Comparison of ENCODE assay signal across 9 cellular contexts in the genomic region with DNA sequence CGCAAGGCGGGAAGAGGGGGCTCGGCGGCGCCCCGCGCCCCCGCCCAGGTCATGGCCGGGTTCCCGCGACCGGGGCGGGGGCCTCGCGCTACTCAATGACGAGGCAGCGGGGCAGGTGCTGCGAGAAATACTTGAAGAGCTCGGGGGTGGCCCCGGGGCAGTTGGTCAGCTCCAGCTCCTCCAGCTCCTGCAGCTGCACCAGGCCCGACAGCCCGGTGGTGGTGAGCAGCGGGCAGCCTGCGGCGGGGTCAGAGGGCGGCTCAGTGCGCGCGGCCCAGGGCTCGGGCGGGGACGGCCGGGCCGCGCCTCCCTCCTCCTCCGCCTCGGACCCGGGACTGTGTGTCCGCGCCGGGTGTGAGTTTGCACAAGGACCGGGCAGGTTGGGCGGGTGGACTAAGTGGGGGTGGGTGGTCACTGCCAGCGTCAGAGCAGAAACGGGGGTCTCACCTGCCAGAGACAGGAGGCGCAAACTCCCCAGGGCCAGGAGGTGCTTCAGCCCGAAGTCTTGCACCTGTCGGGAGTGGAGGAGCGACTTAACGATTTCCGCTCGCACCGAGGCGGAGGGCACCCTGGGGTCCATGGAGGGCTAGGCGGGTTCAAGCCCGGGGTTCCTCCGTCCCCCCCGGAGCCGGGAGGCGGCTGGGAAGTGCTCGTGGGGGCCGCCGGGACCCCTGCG. TPM values are rescaled to one million over a fixed set of nuclear protein-coding genes. Genes with fewer than 3 reads are reported as not detected.
DNase-seq lines count a peak whose midpoint lies in the region; ATAC-seq and TF ChIP-seq lines count a peak whose summit lies in the region.
"Had no signal": no experiment of that assay in that cellular context is flagged by ENCODE, and none has a peak within 500 bp of the region (broad histone marks: within the 10 kb centered on the region; RNA-seq: fewer than 3 reads in every experiment).

No MANE protein-coding gene starts in this region.

- no peak for TF ChIP-seq CTCF in SU-DHL-6 (IDR thresholded peaks at IDR 0.05; ENCODE audit: insufficient read depth, low read length, poor library complexity, severe bottlenecking)
- TF ChIP-seq CTCF in suprapubic skin (IDR thresholded peaks at IDR 0.05), result no peak

- no peak overlapping the region for H3K9ac ChIP-seq in SU-DHL-6 (ENCODE audit: low read length)

- H3K27ac ChIP-seq in SU-DHL-6 (ENCODE audit: low read depth, low read length) (no peak overlapping the region), esophagus (ENCODE audit: low read depth in 2 of 2, low read length in 1 of 2) (peak overlapping the region; percentile 84 to 91), suprapubic skin (peak overlapping the region; percentile 22)

- peaks cover 2 to 23% of the 10 kb centered on the region in 2 donors for H3K4me1 ChIP-seq in esophagus (ENCODE audit: control insufficient read depth in 2 of 2, insufficient read depth in 2 of 2, low read length in 1 of 2)
- peaks cover 58% of the 10 kb centered on the region for H3K4me1 ChIP-seq in suprapubic skin

- H3K9me3 ChIP-seq in SU-DHL-6 (ENCODE audit: insufficient read depth, low read length) (no peaks in the 10 kb centered on the region), esophagus (ENCODE audit: control insufficient read depth in 2 of 2, insufficient read depth in 1 of 2, low read depth in 1 of 2, low read length in 1 of 2) (no peaks in the 10 kb centered on the region), suprapubic skin (no peaks in the 10 kb centered on the region)

- peak overlapping the region; percentile 63 for H3K4me3 Mint-ChIP-seq in activated naive CD4-positive, alpha-beta T cell treated with anti-CD3 and anti-CD28 coated beads, Interleukin-2, amount 10 ng/mL, durations not matched to agents 7 days and 5 days

- DNase-seq in activated naive CD4-positive, alpha-beta T cell treated with anti-CD3 and anti-CD28 coated beads, Interleukin-2, amount 10 ng/mL, durations not matched to agents 7 days and 5 days, result no peak
- DNase-seq in activated naive CD4-positive, alpha-beta T cell treated with anti-CD3 and anti-CD28 coated beads, Interleukin-2, amount 50 U/mL, for 72 hours (ENCODE audit: low spot score in 2 of 2), result no peak
- DNase-seq in suprapubic skin (ENCODE audit: low spot score in 2 of 2), result no peak
- no peak for DNase-seq in ureter (ENCODE audit: low spot score)
- DNase-seq in DMS153 (lab: John Stamatoyannopoulos, UW), result no peak
- DNase-seq: AML-193 had no signal

- H3K4me2 ChIP-seq in SU-DHL-6 (ENCODE audit: low read depth, low read length, poor library complexity, severe bottlenecking), result peak overlapping the region; percentile 37

- no peaks in the 10 kb centered on the region for H4K20me1 ChIP-seq in SU-DHL-6 (ENCODE audit: low read depth, low read length)

- H3K9me2 ChIP-seq in SU-DHL-6 (replicated peaks; ENCODE audit: insufficient read depth, low read length), result no peaks in the 10 kb centered on the region

- H3K79me2 ChIP-seq in SU-DHL-6 (ENCODE audit: insufficient read depth, low read length), result no peaks in the 10 kb centered on the region

- no peak for ATAC-seq in activated naive CD4-positive, alpha-beta T cell treated with anti-CD3 and anti-CD28 coated beads, Interleukin-2, amount 50 U/mL, for 72 hours
- ATAC-seq in GM21576 (IDR thresholded peaks at IDR 0.05; ENCODE audit: unreplicated experiment), result no peak

- no peaks in the 10 kb centered on the region for H3K27me3 ChIP-seq in SU-DHL-6 (ENCODE audit: low read length)
- H3K27me3 ChIP-seq in esophagus (ENCODE audit: control insufficient read depth in 1 of 2, insufficient read depth in 2 of 2, low read length in 2 of 2), result no peaks in the 10 kb centered on the region
- H3K27me3 ChIP-seq in suprapubic skin, result peaks cover 73% of the 10 kb centered on the region

- no peaks in the 10 kb centered on the region for H3K36me3 ChIP-seq in SU-DHL-6 (ENCODE audit: low read length)
- no peaks in the 10 kb centered on the region for H3K36me3 ChIP-seq in esophagus (ENCODE audit: control insufficient read depth in 2 of 2, insufficient read depth in 2 of 2, low read length in 1 of 2)
- H3K36me3 ChIP-seq in suprapubic skin, result no peaks in the 10 kb centered on the region

- H3K27me3 Mint-ChIP-seq in activated naive CD4-positive, alpha-beta T cell treated with anti-CD3 and anti-CD28 coated beads, Interleukin-2, amount 10 ng/mL, durations not matched to agents 7 days and 5 days, result peaks cover 53% of the 10 kb centered on the region

- CTCF ChIA-PET in activated naive CD4-positive, alpha-beta T cell treated with anti-CD3 and anti-CD28 coated beads, Interleukin-2, amount 10 ng/mL, durations not matched to agents 7 days and 5 days (lab: Charles Lee), result no interaction called here

- 4 to 7% methylated on average over 38 to 64 of the region's 64 CpGs for WGBS in esophagus, 2 donors
- 5% methylated on average over 10 of the region's 64 CpGs for WGBS in suprapubic skin

- H3K4me1 Mint-ChIP-seq in activated naive CD4-positive, alpha-beta T cell treated with anti-CD3 and anti-CD28 coated beads, Interleukin-2, amount 10 ng/mL, durations not matched to agents 7 days and 5 days, result peaks cover 47% of the 10 kb centered on the region

- H3K9me3 Mint-ChIP-seq in activated naive CD4-positive, alpha-beta T cell treated with anti-CD3 and anti-CD28 coated beads, Interleukin-2, amount 10 ng/mL, durations not matched to agents 7 days and 5 days, result no peaks in the 10 kb centered on the region
- no peaks in the 10 kb centered on the region for H3K9me3 Mint-ChIP-seq in activated naive CD4-positive, alpha-beta T cell treated with anti-CD3 and anti-CD28 coated beads, Interleukin-2, amount 50 U/mL, for 72 hours

- no peak for TF ChIP-seq POLR2A in suprapubic skin (IDR thresholded peaks at IDR 0.05)

- H3F3A ChIP-seq in SU-DHL-6 (ENCODE audit: insufficient read depth), result 0 out of 2 replicates have a peak, but pooled peaks cover 3% of the 10 kb centered on the region

- no peak overlapping the region for H3K27ac Mint-ChIP-seq in activated naive CD4-positive, alpha-beta T cell treated with anti-CD3 and anti-CD28 coated beads, Interleukin-2, amount 10 ng/mL, durations not matched to agents 7 days and 5 days
- H3K27ac Mint-ChIP-seq in activated naive CD4-positive, alpha-beta T cell treated with anti-CD3 and anti-CD28 coated beads, Interleukin-2, amount 50 U/mL, for 72 hours, result no peak overlapping the region

- H3K4me3 ChIP-seq in SU-DHL-6 (ENCODE audit: insufficient read depth, low read length, poor library complexity, severe bottlenecking) (no peak overlapping the region), esophagus (ENCODE audit: low read depth in 1 of 2, low read length in 2 of 2) (peak overlapping the region; percentile 46 to 59), suprapubic skin (peak overlapping the region; percentile 50)

- H2AFZ ChIP-seq in SU-DHL-6 (ENCODE audit: low read depth, low read length, severe bottlenecking), result no peak overlapping the region

- no peaks in the 10 kb centered on the region for H3K36me3 Mint-ChIP-seq in activated naive CD4-positive, alpha-beta T cell treated with anti-CD3 and anti-CD28 coated beads, Interleukin-2, amount 10 ng/mL, durations not matched to agents 7 days and 5 days
- H3K36me3 Mint-ChIP-seq in activated naive CD4-positive, alpha-beta T cell treated with anti-CD3 and anti-CD28 coated beads, Interleukin-2, amount 50 U/mL, for 72 hours, result peaks cover 0 to 5% of the 10 kb centered on the region in 2 donors

- no peak for TF ChIP-seq EP300 in suprapubic skin (IDR thresholded peaks at IDR 0.05)

RNA-seq across cellular contexts. Expression of gene WDR24, which starts 4.1 kb away (rescaled TPM):
- total RNA-seq in activated naive CD4-positive, alpha-beta T cell treated with anti-CD3 and anti-CD28 coated beads, Interleukin-2, amount 50 U/mL, for 72 hours, result 10 to 100 TPM; 16.0 to 19.1 TPM
- 1 to 10 TPM; 6.0 to 6.3 TPM for polyA plus RNA-seq in esophagus
- total RNA-seq in suprapubic skin (10 to 100 TPM; 12.3 to 18.7 (median 15.1) TPM), ureter (10.4 TPM)

RNA-seq across cellular contexts. Expression of gene JMJD8, which starts 10.2 kb away (rescaled TPM):
- 10 to 100 TPM; 11.0 to 24.7 TPM for total RNA-seq in activated naive CD4-positive, alpha-beta T cell treated with anti-CD3 and anti-CD28 coated beads, Interleukin-2, amount 50 U/mL, for 72 hours
- polyA plus RNA-seq in esophagus, result 10 to 100 TPM; 41.0 to 55.4 TPM
- total RNA-seq in suprapubic skin (10 to 100 TPM; 47.0 to 87.4 (median 60.5) TPM), ureter (63.4 TPM)

RNA-seq across cellular contexts. Expression of gene FBXL16, which starts 11.3 kb away (rescaled TPM):
- 10 to 100 TPM in 1 of 2 donors, 1 to 10 TPM in 1; 2.8 to 16.4 TPM for total RNA-seq in activated naive CD4-positive, alpha-beta T cell treated with anti-CD3 and anti-CD28 coated beads, Interleukin-2, amount 50 U/mL, for 72 hours
- polyA plus RNA-seq in esophagus, result 10 to 100 TPM in 1 of 2 donors, 1 to 10 TPM in 1; 8.0 to 13.0 TPM
- total RNA-seq in suprapubic skin (10 to 100 TPM; 13.7 to 23.1 (median 17.9) TPM), ureter (1.3 TPM)

RNA-seq across cellular contexts. Expression of gene STUB1, which starts 14.1 kb away (rescaled TPM):
- total RNA-seq in activated naive CD4-positive, alpha-beta T cell treated with anti-CD3 and anti-CD28 coated beads, Interleukin-2, amount 50 U/mL, for 72 hours, result 10 to 100 TPM; 61.2 to 69.9 TPM
- polyA plus RNA-seq in esophagus, result 10 to 100 TPM; 58.3 to 95.2 TPM
- total RNA-seq in suprapubic skin (100 to 1,000 TPM; 116 to 143 (median 125) TPM), ureter (118 TPM)

RNA-seq across cellular contexts. Expression of gene RHBDL1, which starts 18.9 kb away (rescaled TPM):
- 1 to 10 TPM; 1.3 to 4.6 TPM for total RNA-seq in activated naive CD4-positive, alpha-beta T cell treated with anti-CD3 and anti-CD28 coated beads, Interleukin-2, amount 50 U/mL, for 72 hours
- polyA plus RNA-seq in esophagus, result 1 to 10 TPM in 1 of 2 donors, under 1 TPM in 1; 0.49 to 1.7 TPM
- 1 to 10 TPM; 1.2 to 8.9 (median 3.9) TPM for total RNA-seq in suprapubic skin
- total RNA-seq in ureter, result 2.3 TPM
